In the genomic region with DNA sequence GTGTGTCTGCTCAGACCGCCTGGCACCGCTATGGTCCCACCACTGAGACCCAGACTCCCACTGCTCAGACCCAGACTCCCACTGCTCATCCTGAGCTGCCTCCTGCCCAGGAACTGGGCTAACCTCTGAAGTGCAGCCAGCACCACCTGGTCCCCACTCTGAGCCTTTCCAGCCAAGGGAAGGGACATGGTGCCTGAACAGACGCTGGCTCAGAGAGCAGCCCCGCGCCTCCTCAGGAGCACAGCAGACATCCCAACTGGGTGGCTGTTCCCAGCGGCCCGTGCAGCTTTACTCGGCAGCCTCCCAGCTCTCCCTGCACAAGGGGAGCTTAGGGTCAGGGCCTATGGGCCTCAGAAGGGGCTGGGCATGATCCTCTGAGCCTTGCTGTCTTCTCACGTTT, we compare ENCODE assay signal across 27 cellular contexts. TPM values are rescaled to one million over a fixed set of nuclear protein-coding genes. Genes with fewer than 3 reads are reported as not detected.
"Had no signal": no experiment of that assay in that cellular context is flagged by ENCODE, and none has a peak within 500 bp of the region (broad histone marks: within the 10 kb centered on the region; RNA-seq: fewer than 3 reads in every experiment).

No MANE protein-coding gene starts in this region.

- H3K9me3 ChIP-seq: lower lobe of right lung, mucosa of descending colon, thyroid gland, upper lobe of right lung had no signal

- H3K36me3 Mint-ChIP-seq: activated naive CD8-positive, alpha-beta T cell treated with anti-CD3 and anti-CD28 coated beads for 36 hours; immature natural killer cell; stimulated activated naive B cell treated with anti-CD40 and anti-IgM and Interleukin-4, amounts not matched to agents 10 μg/mL and 1 μg/mL and 100 μg/mL, for 72 hours; WTC11 had no signal

- H3K4me1 ChIP-seq: foreskin keratinocyte had no signal

- H3K4me1 Mint-ChIP-seq: activated naive CD8-positive, alpha-beta T cell treated with anti-CD3 and anti-CD28 coated beads for 36 hours; immature natural killer cell had no signal

- H3K27me3 Mint-ChIP-seq: activated naive CD8-positive, alpha-beta T cell treated with anti-CD3 and anti-CD28 coated beads for 36 hours; dendritic cell treated with granulocyte-macrophage colony-stimulating factor and Interleukin-4, amounts not matched to agents 40 ng/mL and 50 ng/mL, for 4 days had no signal

- H3K4me3 ChIP-seq: hepatocyte, lower lobe of right lung, mucosa of descending colon, thyroid gland, upper lobe of right lung had no signal

- H3K9me3 Mint-ChIP-seq: activated naive CD8-positive, alpha-beta T cell treated with anti-CD3 and anti-CD28 coated beads for 36 hours; activated T-cell treated with anti-CD3 and anti-CD28 coated beads, Interleukin-2, amount 50 U/mL, for 4 hours; activated T-helper 2 cell treated with anti-CD3 and anti-CD28 coated beads, Interferon-gamma antibody, Interleukin-2, Interleukin-4, amounts not matched to agents 10 μg/mL and 5 μg/mL and 100 μg/mL, durations not matched to agents 14 hours and 24 hours and 36 hours; dendritic cell treated with granulocyte-macrophage colony-stimulating factor and Interleukin-4, amounts not matched to agents 40 ng/mL and 50 ng/mL, for 4 days; immature natural killer cell; nephron progenitor cell; stimulated activated naive B cell treated with anti-CD40 and anti-IgM and Interleukin-4, amounts not matched to agents 10 μg/mL and 1 μg/mL and 100 μg/mL, for 72 hours; WTC11 had no signal

- H3K4me3 Mint-ChIP-seq: activated naive CD8-positive, alpha-beta T cell treated with anti-CD3 and anti-CD28 coated beads for 36 hours; activated T-cell treated with anti-CD3 and anti-CD28 coated beads, Interleukin-2, amount 50 U/mL, for 4 hours; dendritic cell treated with granulocyte-macrophage colony-stimulating factor and Interleukin-4, amounts not matched to agents 40 ng/mL and 50 ng/mL, for 4 days; immature natural killer cell; nephron progenitor cell; stimulated activated naive B cell treated with anti-CD40 and anti-IgM and Interleukin-4, amounts not matched to agents 10 μg/mL and 1 μg/mL and 100 μg/mL, for 72 hours; WTC11 had no signal

- ATAC-seq: activated T-cell treated with anti-CD3 and anti-CD28 coated beads, Interleukin-2, amount 50 U/mL, for 4 hours; foreskin keratinocyte; left lobe of liver; lower lobe of right lung; sciatic nerve; stimulated activated naive B cell treated with anti-CD40 and anti-IgM and Interleukin-4, amounts not matched to agents 10 μg/mL and 1 μg/mL and 100 μg/mL, for 72 hours; upper lobe of right lung; WTC11 had no signal

- H3K27ac ChIP-seq: foreskin keratinocyte, hepatocyte, lower lobe of right lung, thyroid gland, upper lobe of right lung had no signal

- H3K27ac Mint-ChIP-seq: activated naive CD8-positive, alpha-beta T cell treated with anti-CD3 and anti-CD28 coated beads for 36 hours; activated T-helper 2 cell treated with anti-CD3 and anti-CD28 coated beads, Interferon-gamma antibody, Interleukin-2, Interleukin-4, amounts not matched to agents 10 μg/mL and 5 μg/mL and 100 μg/mL, durations not matched to agents 14 hours and 24 hours and 36 hours; dendritic cell treated with granulocyte-macrophage colony-stimulating factor and Interleukin-4, amounts not matched to agents 40 ng/mL and 50 ng/mL, for 4 days; immature natural killer cell; nephron progenitor cell; stimulated activated naive B cell treated with anti-CD40 and anti-IgM and Interleukin-4, amounts not matched to agents 10 μg/mL and 1 μg/mL and 100 μg/mL, for 72 hours; WTC11 had no signal

- H3K36me3 ChIP-seq: lower lobe of right lung, thyroid gland, upper lobe of right lung had no signal

- H3K27me3 ChIP-seq: thyroid gland, upper lobe of right lung had no signal

- DNase-seq: activated CD4-positive, alpha-beta T cell treated with anti-CD3 and anti-CD28 coated beads, Interleukin-2, amount 50 U/mL, for 4 hours; activated CD8-positive, alpha-beta memory T cell treated with anti-CD3 and anti-CD28 coated beads, Interleukin-2, amount 50 U/mL, for 48 hours; activated naive CD4-positive, alpha-beta T cell; activated naive CD8-positive, alpha-beta T cell treated with anti-CD3 and anti-CD28 coated beads for 36 hours; activated T-cell treated with anti-CD3 and anti-CD28 coated beads, Interleukin-2, amount 50 U/mL, for 4 hours; effector CD8-positive, alpha-beta T cell; foreskin keratinocyte; glutamatergic neuron; immature natural killer cell; lower lobe of right lung; mesendoderm; mucosa of descending colon; nephron progenitor cell; occipital lobe; small intestine; stimulated activated CD4-positive, alpha-beta T cell treated with anti-CD3 and anti-CD28 coated beads, Interleukin-2, amount 100 ng/mL, for 48 hours; stimulated activated CD8-positive, alpha-beta memory T cell treated with anti-CD3 and anti-CD28 coated beads, Interleukin-4, amount 100 ng/mL, for 48 hours; stimulated activated naive B cell treated with anti-CD40 and anti-IgM and Interleukin-4, amounts not matched to agents 10 μg/mL and 1 μg/mL and 100 μg/mL, for 72 hours; T-helper 1 cell; thyroid gland; upper lobe of right lung had no signal

RNA-seq across cellular contexts. Expression of gene CNTN2, which starts 27.8 kb away (rescaled TPM):
- polyA plus RNA-seq: foreskin keratinocyte, hepatocyte, immature natural killer cell had no signal
